2 cellular contexts compared by ENCODE assay signal in genomic region chr19:18279516-18280246, GRCh38.
A peak's percentile ranks its signal among the peaks of the same experiment; 100 is the strongest.
TF ChIP-seq lines count a peak whose summit lies in the region.

No MANE protein-coding gene starts in this region.

TF ChIP-seq in HEK293, 187 proteins besides CTCF, POLR2A, EP300 and RAD21 (continued from another document and continues in another):
- no peak for TF ChIP-seq ZNF704 (tag by site-specific recombination; IDR thresholded peaks at IDR 0.05)
- peak; percentile 47; the same call in 1 of the 2 replicates for TF ChIP-seq SP7 (tag by site-specific recombination; IDR thresholded peaks at IDR 0.05)
- TF ChIP-seq ZSCAN4 (tag by site-specific recombination; IDR thresholded peaks at IDR 0.05) = peak; percentile 31; the same call in 1 of the 2 replicates
- 0 out of 2 replicates have a peak, but pooled peaks have one; percentile 1 for TF ChIP-seq ZNF76 (tag by site-specific recombination; IDR thresholded peaks at IDR 0.05; ENCODE audit: borderline replicate concordance, low read depth)
- peak; percentile 64; the same call in 1 of the 2 replicates for TF ChIP-seq ZNF2 (tag by site-specific recombination; IDR thresholded peaks at IDR 0.05)
- TF ChIP-seq ZNF629 (tag by site-specific recombination; IDR thresholded peaks at IDR 0.05) = peak; percentile 77
- no peak for TF ChIP-seq TRIM28 (IDR thresholded peaks at IDR 0.05; ENCODE audit: borderline replicate concordance, low read length)
- no peak for TF ChIP-seq ZNF571 (tag by site-specific recombination; IDR thresholded peaks at IDR 0.05)
- TF ChIP-seq KLF8 (tag by site-specific recombination; IDR thresholded peaks at IDR 0.05) = peak; percentile 90
- TF ChIP-seq ZNF585B (tag by site-specific recombination; IDR thresholded peaks at IDR 0.05) = no peak
- TF ChIP-seq ZNF266 (tag by site-specific recombination; IDR thresholded peaks at IDR 0.05; ENCODE audit: low read depth) = no peak
- peak; percentile 15; the same call in 1 of the 2 replicates for TF ChIP-seq PRDM4 (tag by site-specific recombination; IDR thresholded peaks at IDR 0.05)
- TF ChIP-seq ZNF791 (tag by site-specific recombination; IDR thresholded peaks at IDR 0.05) = no peak
- peak; percentile 86 for TF ChIP-seq EGR2 (tag by site-specific recombination; IDR thresholded peaks at IDR 0.05; ENCODE audit: low read depth)
- TF ChIP-seq KLF16 (tag by site-specific recombination; IDR thresholded peaks at IDR 0.05) = peak; percentile 59; the same call in 1 of the 2 replicates
- no peak for TF ChIP-seq ZNF211 (tag by site-specific recombination; IDR thresholded peaks at IDR 0.05; ENCODE audit: low read depth)
- 0 out of 2 replicates have a peak, but pooled peaks have one; percentile 35 for TF ChIP-seq WT1 (tag by site-specific recombination; IDR thresholded peaks at IDR 0.05)
- 0 out of 2 replicates have a peak, but pooled peaks have one; percentile 34 for TF ChIP-seq ZBTB11 (tag by site-specific recombination; conservative IDR thresholded peaks at IDR 0.05; ENCODE audit: low read depth)
- no peak for TF ChIP-seq BCL11A (tag by site-specific recombination; IDR thresholded peaks at IDR 0.05; ENCODE audit: low read depth)

TF ChIP-seq in K562, 482 proteins besides CTCF, POLR2A, EP300 and RAD21 (continued from another document and continues in another):
- TF ChIP-seq BCLAF1 (IDR thresholded peaks at IDR 0.05; ENCODE audit: borderline replicate concordance in 1 of 2, control insufficient read depth in 1 of 2, low read depth in 2 of 2, low read length in 1 of 2) (0 out of 4 replicates have a peak, but pooled peaks of 1 of the 2 experiments have one; percentile 13), HSF4 (CRISPR knock-in tag; IDR thresholded peaks at IDR 0.05; ENCODE audit: borderline replicate concordance) (no peak), DACH1 (IDR thresholded peaks at IDR 0.05; ENCODE audit: partially characterized antibody) (peak; percentile 54), TAF9B (IDR thresholded peaks at IDR 0.05; ENCODE audit: partially characterized antibody) (no peak), ZNF436 (CRISPR knock-in tag; IDR thresholded peaks at IDR 0.05) (no peak), ELF1 (tag; IDR thresholded peaks at IDR 0.05) (no peak), MTF1 (CRISPR knock-in tag; IDR thresholded peaks at IDR 0.05; ENCODE audit: borderline replicate concordance) (no peak), ZFP91 (CRISPR knock-in tag; IDR thresholded peaks at IDR 0.05) (no peak), MXI1 (IDR thresholded peaks at IDR 0.05; ENCODE audit: low read depth, low read length) (peak; percentile 56; the same call in 1 of the 2 replicates), MGA (IDR thresholded peaks at IDR 0.05) (no peak), CTCFL (IDR thresholded peaks at IDR 0.05; ENCODE audit: borderline replicate concordance, insufficient read depth, low read depth, low read length, poor library complexity, severe bottlenecking) (peak; percentile 91), PRMT5 (CRISPR knock-in tag; IDR thresholded peaks at IDR 0.05) (no peak), NFATC3 (IDR thresholded peaks at IDR 0.05) (peak; percentile 86), TCFL5 (CRISPR knock-in tag; conservative IDR thresholded peaks at IDR 0.05) (no peak), SIX5 (IDR thresholded peaks at IDR 0.05; ENCODE audit: borderline replicate concordance in 1 of 2, insufficient read depth in 1 of 2, low read depth in 1 of 2, low read length in 2 of 2) (no peak), ZSCAN32 (CRISPR knock-in tag; IDR thresholded peaks at IDR 0.05) (no peak; the same call in 1 of the 2 replicates), ZNF707 (CRISPR knock-in tag; conservative IDR thresholded peaks at IDR 0.05) (no peak), CC2D1A (IDR thresholded peaks at IDR 0.05) (no peak), KAT7 (CRISPR knock-in tag; IDR thresholded peaks at IDR 0.05; ENCODE audit: borderline replicate concordance) (0 out of 2 replicates have a peak, but pooled peaks have one; percentile 38), E2F8 (IDR thresholded peaks at IDR 0.05; ENCODE audit: low read depth, partially characterized antibody) (no peak), TFAP4 (CRISPR knock-in tag; IDR thresholded peaks at IDR 0.05; ENCODE audit: borderline replicate concordance) (peak; percentile 87)
